ENCODE assay signal across 8 cellular contexts in the genomic region with DNA sequence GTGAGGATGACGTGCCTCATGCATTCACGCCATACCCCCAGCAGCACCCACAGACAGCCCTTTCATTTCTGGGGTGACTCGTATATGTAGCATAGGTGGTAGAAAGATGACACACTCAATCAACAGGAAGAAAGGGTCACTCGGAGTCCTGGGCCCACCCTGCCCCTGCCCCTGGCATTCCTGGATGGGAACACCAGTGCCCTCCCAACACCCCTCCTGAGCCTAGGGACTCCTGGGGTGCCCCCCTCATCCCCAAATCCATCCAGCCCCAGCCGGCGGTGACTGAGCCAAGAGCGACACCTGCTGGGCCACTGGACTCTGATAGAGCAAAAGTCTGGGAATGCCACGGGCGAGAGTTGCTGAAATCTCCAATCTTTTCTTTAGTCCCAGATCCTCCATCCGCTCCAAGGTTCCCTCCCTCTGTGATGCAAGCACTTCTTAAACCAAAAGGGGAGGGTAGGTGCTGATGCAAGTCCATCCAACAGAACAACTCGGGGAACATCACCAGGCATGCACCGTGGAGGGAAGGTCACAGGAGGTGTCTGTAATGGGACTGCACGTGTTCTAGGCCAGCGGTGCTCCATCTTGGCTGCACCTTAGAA. TPM values are rescaled to one million over a fixed set of nuclear protein-coding genes. Genes with fewer than 3 reads are reported as not detected.
DNase-seq lines count a peak whose midpoint lies in the region; ATAC-seq and TF ChIP-seq lines count a peak whose summit lies in the region.

No MANE protein-coding gene starts in this region.

- no peak overlapping the region for H3K4me3 ChIP-seq in cardiac muscle cell

- no peak overlapping the region for H3K4me3 Mint-ChIP-seq in activated T-helper 17 cell treated with anti-CD3 and anti-CD28 coated beads, Interleukin-2, amount 50 U/mL, for 72 hours
- H3K4me3 Mint-ChIP-seq in progenitor cell of endocrine pancreas (ENCODE audit: low read depth), result no peak overlapping the region

- peaks cover 6% of the 10 kb centered on the region for H3K27me3 Mint-ChIP-seq in activated T-helper 17 cell treated with anti-CD3 and anti-CD28 coated beads, Interleukin-2, amount 50 U/mL, for 72 hours
- H3K27me3 Mint-ChIP-seq in progenitor cell of endocrine pancreas, result no peaks in the 10 kb centered on the region

- no peaks in the 10 kb centered on the region for H3K9me3 Mint-ChIP-seq in activated T-helper 17 cell treated with anti-CD3 and anti-CD28 coated beads, Interleukin-2, amount 50 U/mL, for 72 hours
- H3K9me3 Mint-ChIP-seq in progenitor cell of endocrine pancreas (ENCODE audit: low read depth), result no peaks in the 10 kb centered on the region

- peaks cover 12% of the 10 kb centered on the region for H3K4me1 ChIP-seq in cardiac muscle cell (ENCODE audit: low read depth)

- no peaks in the 10 kb centered on the region for H3K36me3 ChIP-seq in cardiac muscle cell

- DNase-seq in CD1c-positive myeloid dendritic cell (ENCODE audit: extremely low spot score), result peak; percentile 2
- peak; percentile 39 for DNase-seq in HuH-7 (ENCODE audit: low spot score)
- DNase-seq in cardiac muscle cell (ENCODE audit: low read depth in 1 of 2, low spot score in 1 of 2), result peak; percentile 65 to 74
- peak; percentile 30 for DNase-seq in progenitor cell of endocrine pancreas (ENCODE audit: low spot score, unreplicated experiment)
- DNase-seq in NCI-H510A (lab: John Stamatoyannopoulos, UW), result no peak
- DNase-seq in NCI-H69 (lab: John Stamatoyannopoulos, UW), result no peak

- H3K27ac Mint-ChIP-seq in activated T-helper 17 cell treated with anti-CD3 and anti-CD28 coated beads, Interleukin-2, amount 50 U/mL, for 72 hours, result peak overlapping the region; percentile 4
- no peak overlapping the region for H3K27ac Mint-ChIP-seq in progenitor cell of endocrine pancreas

- no peaks in the 10 kb centered on the region for H3K36me3 Mint-ChIP-seq in activated T-helper 17 cell treated with anti-CD3 and anti-CD28 coated beads, Interleukin-2, amount 50 U/mL, for 72 hours (ENCODE audit: low read depth)
- no peaks in the 10 kb centered on the region for H3K36me3 Mint-ChIP-seq in progenitor cell of endocrine pancreas (ENCODE audit: insufficient read depth)

- peak; percentile 74 for ATAC-seq in activated T-helper 17 cell treated with anti-CD3 and anti-CD28 coated beads, Interleukin-2, amount 50 U/mL, for 72 hours (replicated peaks)
- ATAC-seq in HG03175 (IDR thresholded peaks at IDR 0.05; ENCODE audit: unreplicated experiment), result no peak

- TF ChIP-seq CTCF in cardiac muscle cell (IDR thresholded peaks at IDR 0.05; ENCODE audit: low read depth, low read length), result peak; percentile 76
- peak; percentile 72 for TF ChIP-seq CTCF in progenitor cell of endocrine pancreas (IDR thresholded peaks at IDR 0.05; ENCODE audit: unreplicated experiment)

- H3K9me3 ChIP-seq in cardiac muscle cell (ENCODE audit: low read depth), result no peaks in the 10 kb centered on the region

- no peaks in the 10 kb centered on the region for H3K4me1 Mint-ChIP-seq in activated T-helper 17 cell treated with anti-CD3 and anti-CD28 coated beads, Interleukin-2, amount 50 U/mL, for 72 hours
- H3K4me1 Mint-ChIP-seq in progenitor cell of endocrine pancreas (ENCODE audit: low read depth), result no peaks in the 10 kb centered on the region

- H3K27me3 ChIP-seq in cardiac muscle cell, result no peaks in the 10 kb centered on the region

- no peak overlapping the region for H3K27ac ChIP-seq in cardiac muscle cell

RNA-seq across cellular contexts. Expression of a gene that starts 31.1 kb away (rescaled TPM):
- total RNA-seq in activated T-helper 17 cell treated with anti-CD3 and anti-CD28 coated beads, Interleukin-2, amount 50 U/mL, for 72 hours, result not detected
- 0.67 and 0.71 TPM in 2 replicates for total RNA-seq in cardiac muscle cell
- 0.51 and 0.91 TPM in 2 replicates for polyA plus RNA-seq in cardiac muscle cell
- total RNA-seq in progenitor cell of endocrine pancreas, result 0.93 and 2.0 TPM in 2 replicates

Comparison
In these comparisons a context has a peak if more than half of its experiments do, and no peak if none do; other contexts are left out.
1. DNase-seq: peak in CD1c-positive myeloid dendritic cell (single experiment), HuH-7 (single experiment), cardiac muscle cell (2 of 2) and progenitor cell of endocrine pancreas (single experiment); none in NCI-H510A (single experiment) and NCI-H69 (single experiment).